Comparison of ENCODE assay signal across 24 cellular contexts in the genomic region with DNA sequence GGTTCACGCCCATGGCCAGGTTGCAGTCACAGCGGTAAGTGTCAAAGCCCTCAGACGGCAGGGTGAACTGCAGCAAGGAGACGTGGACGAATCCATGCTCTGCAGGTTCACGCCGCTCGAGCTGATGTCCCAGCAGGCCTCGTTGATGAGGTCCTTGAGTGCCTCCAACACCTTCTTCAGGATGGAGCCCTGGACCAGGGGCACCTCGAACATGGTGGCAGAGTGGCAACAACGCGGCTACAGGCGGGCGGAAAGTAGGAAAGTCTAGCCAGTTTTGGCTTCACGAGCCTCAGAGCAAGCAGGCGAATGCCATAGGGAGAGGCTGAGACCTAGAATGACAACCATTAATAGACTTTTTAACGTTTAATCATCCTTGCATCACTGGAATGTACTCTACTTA.
"Had no signal": no experiment of that assay in that cellular context is flagged by ENCODE, and none has a peak within 500 bp of the region (broad histone marks: within the 10 kb centered on the region; RNA-seq: fewer than 3 reads in every experiment).

No MANE protein-coding gene starts in this region.

- H3K27me3 Mint-ChIP-seq: dendritic cell treated with granulocyte-macrophage colony-stimulating factor and Interleukin-4, amounts not matched to agents 40 ng/mL and 50 ng/mL, for 4 days; effector memory CD8-positive, alpha-beta T cell had no signal

- H3K9me3 ChIP-seq: colonic mucosa, esophagus squamous epithelium, gastrocnemius medialis had no signal

- H3K4me3 ChIP-seq: colonic mucosa, coronary artery, dorsolateral prefrontal cortex, esophagus muscularis mucosa, esophagus squamous epithelium, gastrocnemius medialis, heart left ventricle, hepatocyte had no signal

- H3K27ac Mint-ChIP-seq: dendritic cell treated with granulocyte-macrophage colony-stimulating factor and Interleukin-4, amounts not matched to agents 40 ng/mL and 50 ng/mL, for 4 days; effector memory CD8-positive, alpha-beta T cell; endodermal cell had no signal

- H3K27me3 ChIP-seq: colonic mucosa, esophagus muscularis mucosa, esophagus squamous epithelium, foreskin keratinocyte, gastrocnemius medialis, heart left ventricle, hepatocyte had no signal

- H3K36me3 ChIP-seq: colonic mucosa, esophagus muscularis mucosa, esophagus squamous epithelium, gastrocnemius medialis, heart left ventricle had no signal

- H3K4me1 Mint-ChIP-seq: endodermal cell had no signal

- H3K27ac ChIP-seq: colonic mucosa, coronary artery, dorsolateral prefrontal cortex, epithelial cell of prostate, esophagus muscularis mucosa, esophagus squamous epithelium, foreskin keratinocyte, gastrocnemius medialis, heart left ventricle, hepatocyte had no signal

- DNase-seq: colonic mucosa; cortex of kidney; dermis blood vessel endothelial cell; dorsolateral prefrontal cortex; effector CD4-positive, alpha-beta T cell; effector CD8-positive, alpha-beta T cell; effector memory CD4-positive, alpha-beta T cell; effector memory CD8-positive, alpha-beta T cell; endodermal cell; erythroblast; esophagus squamous epithelium; foreskin fibroblast; foreskin keratinocyte; foreskin melanocyte; gastrocnemius medialis; glutamatergic neuron; head of caudate nucleus had no signal

- H3K4me3 Mint-ChIP-seq: dendritic cell treated with granulocyte-macrophage colony-stimulating factor and Interleukin-4, amounts not matched to agents 40 ng/mL and 50 ng/mL, for 4 days; effector memory CD8-positive, alpha-beta T cell; endodermal cell had no signal

- H3K4me1 ChIP-seq: colonic mucosa, esophagus muscularis mucosa, esophagus squamous epithelium, foreskin keratinocyte, gastrocnemius medialis, heart left ventricle had no signal

- ATAC-seq: effector memory CD8-positive, alpha-beta T cell; esophagus mucosa; foreskin keratinocyte; gastrocnemius medialis; heart left ventricle had no signal

- H3K9me3 Mint-ChIP-seq: dendritic cell treated with granulocyte-macrophage colony-stimulating factor and Interleukin-4, amounts not matched to agents 40 ng/mL and 50 ng/mL, for 4 days had no signal
